In genomic region chr12:119988440-119988787, GRCh38 we compare ENCODE assay signal across 1 cellular context.
TF ChIP-seq lines count a peak whose summit lies in the region.

No MANE protein-coding gene starts in this region.

TF ChIP-seq in HepG2, 621 proteins besides CTCF, POLR2A, EP300 and RAD21 (continued from another document):
- TF ChIP-seq, protein P1, sequence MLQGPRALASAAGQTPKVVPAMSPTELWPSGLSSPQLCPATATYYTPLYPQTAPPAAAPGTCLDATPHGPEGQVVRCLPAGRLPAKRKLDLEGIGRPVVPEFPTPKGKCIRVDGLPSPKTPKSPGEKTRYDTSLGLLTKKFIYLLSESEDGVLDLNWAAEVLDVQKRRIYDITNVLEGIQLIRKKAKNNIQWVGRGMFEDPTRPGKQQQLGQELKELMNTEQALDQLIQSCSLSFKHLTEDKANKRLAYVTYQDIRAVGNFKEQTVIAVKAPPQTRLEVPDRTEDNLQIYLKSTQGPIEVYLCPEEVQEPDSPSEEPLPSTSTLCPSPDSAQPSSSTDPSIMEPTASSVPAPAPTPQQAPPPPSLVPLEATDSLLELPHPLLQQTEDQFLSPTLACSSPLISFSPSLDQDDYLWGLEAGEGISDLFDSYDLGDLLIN (CRISPR knock-in tag; IDR thresholded peaks at IDR 0.05; ENCODE audit: borderline replicate concordance), result no peak
- no peak for TF ChIP-seq CEBPG (CRISPR knock-in tag; IDR thresholded peaks at IDR 0.05)
- TF ChIP-seq NFE2 (CRISPR knock-in tag; IDR thresholded peaks at IDR 0.05), result peak; percentile 9; the same call in 1 of the 2 replicates
- TF ChIP-seq PAXIP1 (CRISPR knock-in tag; conservative IDR thresholded peaks at IDR 0.05), result 0 out of 2 replicates have a peak, but pooled peaks have one; percentile 7
- TF ChIP-seq ZNF281 (CRISPR knock-in tag; IDR thresholded peaks at IDR 0.05; ENCODE audit: borderline replicate concordance), result no peak
- no peak for TF ChIP-seq GTF2F1 (IDR thresholded peaks at IDR 0.05; ENCODE audit: low read length)
- TF ChIP-seq PHB2 (IDR thresholded peaks at IDR 0.05; ENCODE audit: partially characterized antibody), result no peak
- no peak for TF ChIP-seq SIN3A (IDR thresholded peaks at IDR 0.05; ENCODE audit: borderline replicate concordance, low read depth, low read length)
- 0 out of 2 replicates have a peak, but pooled peaks have one; percentile 30 for TF ChIP-seq FOXC1 (CRISPR knock-in tag; IDR thresholded peaks at IDR 0.05; ENCODE audit: borderline replicate concordance)
- TF ChIP-seq RERE (CRISPR knock-in tag; IDR thresholded peaks at IDR 0.05; ENCODE audit: low read depth), result no peak
- TF ChIP-seq ZNF329 (CRISPR knock-in tag; IDR thresholded peaks at IDR 0.05; ENCODE audit: low read depth), result no peak
- peak; percentile 37 for TF ChIP-seq ZNF407 (CRISPR knock-in tag; IDR thresholded peaks at IDR 0.05; ENCODE audit: not compliant biosample characterization)
- no peak for TF ChIP-seq SCMH1 (CRISPR knock-in tag; IDR thresholded peaks at IDR 0.05; ENCODE audit: borderline replicate concordance)
- TF ChIP-seq ZNF263 (CRISPR knock-in tag; IDR thresholded peaks at IDR 0.05), result peak; percentile 55
- no peak for TF ChIP-seq ZNF607 (CRISPR knock-in tag; IDR thresholded peaks at IDR 0.05; ENCODE audit: borderline replicate concordance)
- TF ChIP-seq HMGXB4 (CRISPR knock-in tag; IDR thresholded peaks at IDR 0.05; ENCODE audit: borderline replicate concordance in 1 of 2, low read depth in 1 of 2), result peak in 1 of 2 experiments; percentile 28; a peak in 1 of 4 replicates
- no peak for TF ChIP-seq ZMYM4 (CRISPR knock-in tag; IDR thresholded peaks at IDR 0.05)
- TF ChIP-seq MAFK (conservative IDR thresholded peaks at IDR 0.05 in 1 of 2, IDR thresholded peaks at IDR 0.05 in 1 of 2; ENCODE audit: low read length in 2 of 2), result peak; percentile 23 to 43; a peak in 3 of 4 replicates
